In the genomic region with DNA sequence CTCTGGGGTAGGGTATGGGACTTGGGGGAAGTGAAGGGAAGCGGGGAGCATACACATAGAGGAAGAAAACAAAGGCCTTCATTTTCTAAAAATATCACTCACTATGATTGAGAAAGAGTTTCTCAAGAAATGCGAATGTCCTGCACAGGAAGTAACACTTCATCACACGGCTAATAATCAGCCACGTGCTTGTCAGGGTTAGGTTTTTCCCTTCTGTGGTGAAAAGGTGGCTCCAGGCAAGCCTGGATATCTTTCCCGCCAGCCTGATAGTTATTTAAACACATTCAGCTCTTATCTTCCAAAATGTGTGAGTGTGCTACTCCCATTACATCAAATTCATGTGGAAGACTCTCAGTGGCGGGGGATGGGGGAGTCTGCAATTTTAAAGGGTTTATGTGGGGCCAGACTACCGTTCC, we compare ENCODE assay signal across 8 cellular contexts.
DNase-seq lines count a peak whose midpoint lies in the region; ATAC-seq and TF ChIP-seq lines count a peak whose summit lies in the region.

No MANE protein-coding gene starts in this region.

- no peak for TF ChIP-seq CTCF in CD14-positive monocyte (IDR thresholded peaks at IDR 0.05)

- no peak overlapping the region for H3K27ac Mint-ChIP-seq in CD14-positive monocyte

- peak overlapping the region; percentile 69 for H3K27ac ChIP-seq in urinary bladder (ENCODE audit: low read depth)

- intact Hi-C loops in CD14-positive monocyte (cut with micrococcal nuclease), result loop anchor here (5.0 to 10.0 kb wide), 2 partner anchors 44 to 93 kb away; no protein-coding TSS in a partner anchor
- intact Hi-C loops in Right ventricle myocardium superior (cut with DNase I), result no loop called here

- no peak overlapping the region for H3K4me3 ChIP-seq in urinary bladder (ENCODE audit: low read depth, low read length)

- peak overlapping the region in 1 of 2 donors; percentile 39 for H3K4me3 Mint-ChIP-seq in CD14-positive monocyte

- peaks cover 0 to 4% (median 0%) of the 10 kb centered on the region in 7 donors for H3K9me3 Mint-ChIP-seq in CD14-positive monocyte

- no peaks in the 10 kb centered on the region for H3K4me1 ChIP-seq in urinary bladder (ENCODE audit: insufficient read depth)

- ATAC-seq in GM21528 (IDR thresholded peaks at IDR 0.05; ENCODE audit: low FRiP score, unreplicated experiment) (peak; percentile 40), Right ventricle myocardium superior (ENCODE audit: poor library complexity) (peak; percentile 75), HG03565 (IDR thresholded peaks at IDR 0.05; ENCODE audit: unreplicated experiment) (no peak)

- H3K36me3 ChIP-seq in urinary bladder (ENCODE audit: insufficient read depth), result no peaks in the 10 kb centered on the region

- H3K27me3 Mint-ChIP-seq in CD14-positive monocyte (ENCODE audit: low read depth in 3 of 3), result peaks cover 0 to 6% (median 0%) of the 10 kb centered on the region in 3 donors

- peaks cover 0 to 4% of the 10 kb centered on the region in 2 donors for H3K36me3 Mint-ChIP-seq in CD14-positive monocyte

- DNase-seq in CD14-positive monocyte (ENCODE audit: low spot score), result peak; percentile 81
- DNase-seq in M059J (ENCODE audit: low read depth), result peak; percentile 32
- DNase-seq in Right ventricle myocardium superior, result no peak
- no peak for DNase-seq in stimulated activated CD4-positive, alpha-beta T cell treated with anti-CD3 and anti-CD28 coated beads, Interleukin-4, amount 100 ng/mL, for 1 hour
- DNase-seq in T-helper 1 cell, result no peak

- no peaks in the 10 kb centered on the region for H3K4me1 Mint-ChIP-seq in CD14-positive monocyte

- 60% methylated on average over 7 of the region's 7 CpGs for WGBS in urinary bladder

Comparison
In these comparisons a context has a peak if more than half of its experiments do, and no peak if none do; other contexts are left out.
1. DNase-seq: peak in CD14-positive monocyte (single experiment) and M059J (single experiment); none in Right ventricle myocardium superior (single experiment), stimulated activated CD4-positive, alpha-beta T cell treated with anti-CD3 and anti-CD28 coated beads, Interleukin-4, amount 100 ng/mL, for 1 hour (single experiment) and T-helper 1 cell (0 of 5).